8 cellular contexts compared by ENCODE assay signal in the genomic region with DNA sequence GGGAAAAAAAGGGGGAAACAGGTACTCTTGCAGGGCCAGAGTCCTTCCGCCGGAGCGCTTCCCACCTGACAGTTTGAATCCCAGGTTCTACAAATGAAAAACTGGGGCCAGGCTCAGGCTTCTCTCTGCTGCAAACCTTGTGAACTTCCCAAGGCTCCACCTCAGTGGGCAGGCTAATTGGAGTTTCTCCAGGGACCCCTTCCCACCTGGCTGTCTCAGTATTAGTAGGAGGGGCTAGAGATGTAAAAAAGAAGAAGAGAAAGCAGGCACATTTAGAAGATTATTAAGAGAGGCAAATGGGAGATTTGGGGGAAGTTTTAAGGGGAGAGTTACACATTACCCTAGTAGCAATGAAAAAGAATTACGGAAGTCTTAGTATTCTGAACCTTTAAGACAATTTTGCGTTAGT. TPM values are rescaled to one million over a fixed set of nuclear protein-coding genes. Genes with fewer than 3 reads are reported as not detected.
DNase-seq lines count a peak whose midpoint lies in the region; ATAC-seq and TF ChIP-seq lines count a peak whose summit lies in the region.

No MANE protein-coding gene starts in this region.

- no peaks in the 10 kb centered on the region for H3K27me3 ChIP-seq in cardiac muscle cell
- H3K27me3 ChIP-seq in esophagus muscularis mucosa, result no peaks in the 10 kb centered on the region

- H3K4me3 Mint-ChIP-seq in T-helper 17 cell, result peak overlapping the region; percentile 100
- peak overlapping the region; percentile 93 for H3K4me3 Mint-ChIP-seq in progenitor cell of endocrine pancreas (ENCODE audit: low read depth)

- WGBS in esophagus muscularis mucosa, result 61% methylated on average over 5 of the region's 5 CpGs

- H3K27ac ChIP-seq in cardiac muscle cell (peak overlapping the region; percentile 87), esophagus muscularis mucosa (replicated peaks in 1 of 4) (peak overlapping the region; percentile 83 to 87 (median 86))

- TF ChIP-seq EP300 in esophagus muscularis mucosa (IDR thresholded peaks at IDR 0.05), result no peak

- intact Hi-C loops in Right ventricle myocardium superior (cut with DNase I), result no loop called here
- intact Hi-C loops in esophagus muscularis mucosa (cut with DNase I), result no loop called here

- peaks cover 9% of the 10 kb centered on the region for H3K9me3 Mint-ChIP-seq in progenitor cell of endocrine pancreas (ENCODE audit: low read depth)

- H3K27ac Mint-ChIP-seq in T-helper 17 cell (peak overlapping the region; percentile 100), progenitor cell of endocrine pancreas (peak overlapping the region; percentile 99)

- H3K4me1 Mint-ChIP-seq in T-helper 17 cell (peaks cover 44% of the 10 kb centered on the region), progenitor cell of endocrine pancreas (ENCODE audit: low read depth) (peaks cover 48% of the 10 kb centered on the region)

- peaks cover 2% of the 10 kb centered on the region for H3K36me3 ChIP-seq in cardiac muscle cell
- H3K36me3 ChIP-seq in esophagus muscularis mucosa, result peaks cover 0 to 13% (median 11%) of the 10 kb centered on the region in 4 donors

- H3K4me3 ChIP-seq in cardiac muscle cell, result peak overlapping the region; percentile 55
- H3K4me3 ChIP-seq in esophagus muscularis mucosa, result peak overlapping the region; percentile 53 to 78 (median 70)

- peak in 1 of 2 donors; percentile 19 for DNase-seq in cardiac muscle cell (ENCODE audit: low read depth in 1 of 2, low spot score in 1 of 2)
- DNase-seq in Right ventricle myocardium superior, result no peak
- DNase-seq in T-helper 17 cell, result no peak
- no peak for DNase-seq in esophagus muscularis mucosa (ENCODE audit: extremely low spot score)
- no peak for DNase-seq in progenitor cell of endocrine pancreas (ENCODE audit: low spot score, unreplicated experiment)
- DNase-seq in anterior cingulate cortex (lab: John Stamatoyannopoulos, UW), result no peak
- DNase-seq in GM13977 (ENCODE audit: low spot score), result no peak

- TF ChIP-seq POLR2A in esophagus muscularis mucosa (IDR thresholded peaks at IDR 0.05; ENCODE audit: low read depth), result no peak

- H3K27me3 Mint-ChIP-seq in T-helper 17 cell (no peaks in the 10 kb centered on the region), progenitor cell of endocrine pancreas (no peaks in the 10 kb centered on the region)

- no peaks in the 10 kb centered on the region for H3K9me3 ChIP-seq in cardiac muscle cell (ENCODE audit: low read depth)
- H3K9me3 ChIP-seq in T-helper 17 cell (ENCODE audit: control insufficient read depth, low read length, poor library complexity, severe bottlenecking), result no peaks in the 10 kb centered on the region
- no peaks in the 10 kb centered on the region for H3K9me3 ChIP-seq in esophagus muscularis mucosa

- TF ChIP-seq CTCF in cardiac muscle cell (IDR thresholded peaks at IDR 0.05; ENCODE audit: low read depth, low read length) (no peak), esophagus muscularis mucosa (IDR thresholded peaks at IDR 0.05) (no peak), progenitor cell of endocrine pancreas (IDR thresholded peaks at IDR 0.05; ENCODE audit: unreplicated experiment) (no peak), GM13977 (IDR thresholded peaks at IDR 0.05; ENCODE audit: extremely low read depth, insufficient read depth, missing control alignments) (no peak)

- H3K4me1 ChIP-seq in cardiac muscle cell (ENCODE audit: low read depth), result peaks cover 14% of the 10 kb centered on the region
- peaks cover 15 to 40% (median 32%) of the 10 kb centered on the region in 4 donors for H3K4me1 ChIP-seq in esophagus muscularis mucosa

- peaks cover 15% of the 10 kb centered on the region for H3K36me3 Mint-ChIP-seq in T-helper 17 cell (ENCODE audit: low read depth)
- peaks cover 17% of the 10 kb centered on the region for H3K36me3 Mint-ChIP-seq in progenitor cell of endocrine pancreas (ENCODE audit: insufficient read depth)

- in situ Hi-C loops in GM13977 (cut with MboI; ENCODE audit: low pct_unique_long_range_greater_than_20kb, low sequenced_read_pairs, unreplicated experiment), result loop anchor here (10.0 to 25.0 kb wide), 2 partner anchors 85 to 312 kb away; partner anchors contain the start of gene CLECL1

- ATAC-seq in Right ventricle myocardium superior (ENCODE audit: poor library complexity) (no peak), T-helper 17 cell (no peak), GM19324 (IDR thresholded peaks at IDR 0.05; ENCODE audit: low FRiP score, unreplicated experiment) (no peak)

RNA-seq across cellular contexts. Expression of gene CLEC2D, which starts 20.0 kb away (rescaled TPM):
- total RNA-seq in cardiac muscle cell, result 4.5 and 20.2 TPM in 2 replicates
- 7.8 and 20.3 TPM in 2 replicates for polyA plus RNA-seq in cardiac muscle cell
- 4.5 TPM for total RNA-seq in Right ventricle myocardium superior
- total RNA-seq in T-helper 17 cell, result 100 to 1,000 TPM; 151 to 173 TPM
- 1 to 10 TPM; 3.4 to 7.5 (median 3.8) TPM for total RNA-seq in esophagus muscularis mucosa
- 23.5 and 31.0 TPM in 2 replicates for total RNA-seq in progenitor cell of endocrine pancreas

RNA-seq across cellular contexts. Expression of gene KLRB1, which starts 41.8 kb away (rescaled TPM):
- total RNA-seq in cardiac muscle cell (not detected in 2 replicates), Right ventricle myocardium superior (not detected), T-helper 17 cell (100 to 1,000 TPM; 182 to 229 TPM), esophagus muscularis mucosa (1 to 10 TPM in 1 of 4 donors, under 1 TPM in 2, not detected in 1; 0.23 to 1.5 (median 0.52) TPM), progenitor cell of endocrine pancreas (not detected in 2 replicates)
- polyA plus RNA-seq in cardiac muscle cell, result not detected in 2 replicates

Comparison
In these comparisons a context has a peak if more than half of its experiments do, and no peak if none do; other contexts are left out.
1. RNA of gene KLRB1, which starts 41.8 kb away (total RNA-seq): 182 to 229 TPM in T-helper 17 cell; 0.23 to 1.5 TPM in esophagus muscularis mucosa, not detected in Right ventricle myocardium superior (single experiment), not detected in cardiac muscle cell and not detected in progenitor cell of endocrine pancreas; every median in the first group is over 10 times any median in the second.